In the genomic region with DNA sequence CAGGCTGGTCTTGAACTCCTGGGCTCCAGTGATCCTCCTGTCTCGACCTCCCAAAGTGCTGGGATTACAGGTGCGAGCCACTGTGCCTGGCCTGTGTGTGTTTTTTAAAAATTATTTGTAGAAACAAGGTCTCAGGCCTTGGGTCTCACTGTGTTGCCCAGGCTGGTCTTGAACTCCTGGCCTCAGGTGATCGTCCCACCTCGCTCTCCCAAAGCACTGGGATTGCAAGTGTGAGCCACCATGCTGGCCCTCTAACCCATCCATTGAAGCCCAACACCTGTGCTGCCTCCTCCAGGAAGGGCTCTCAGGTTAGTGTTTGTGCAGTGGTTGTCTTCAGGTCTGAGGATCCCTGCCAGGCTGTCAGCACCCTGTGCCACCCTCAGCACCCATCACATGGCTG, we compare ENCODE assay signal across 23 cellular contexts.
"Had no signal": no experiment of that assay in that cellular context is flagged by ENCODE, and none has a peak within 500 bp of the region (broad histone marks: within the 10 kb centered on the region; RNA-seq: fewer than 3 reads in every experiment).

No MANE protein-coding gene starts in this region.

- H3K9ac ChIP-seq: parathyroid adenoma had no signal

- H3K27me3 ChIP-seq: dorsolateral prefrontal cortex, right atrium auricular region, thyroid gland had no signal

- DNase-seq: dorsolateral prefrontal cortex; effector CD8-positive, alpha-beta T cell; endodermal cell; foreskin fibroblast; gastrocnemius medialis; head of caudate nucleus; kidney; midbrain; naive thymus-derived CD4-positive, alpha-beta T cell; stimulated activated CD4-positive, alpha-beta T cell treated with anti-CD3 and anti-CD28 coated beads, Interleukin-2, amount 100 ng/mL, for 24 hours; stimulated activated CD4-positive, alpha-beta T cell treated with anti-CD3 and anti-CD28 coated beads, Interleukin-4, amount 100 ng/mL, for 24 hours; stimulated activated naive CD4-positive, alpha-beta T cell treated with Interleukin-2 at 50 U/mL for 16 hours; stomach; thyroid gland had no signal

- ATAC-seq: esophagus mucosa; gastrocnemius medialis; left lobe of liver; naive thymus-derived CD4-positive, alpha-beta T cell; sciatic nerve had no signal

- H3K27ac ChIP-seq: epithelial cell of prostate, gastrocnemius medialis, neutrophil, parathyroid adenoma, right atrium auricular region, stomach, thyroid gland had no signal

- H3K9me3 ChIP-seq: gastrocnemius medialis, neutrophil, right atrium auricular region, stomach, thyroid gland had no signal

- H3K36me3 ChIP-seq: gastrocnemius medialis, neutrophil, right atrium auricular region, stomach, thyroid gland had no signal

- H2AFZ ChIP-seq: parathyroid adenoma had no signal

- H3K4me3 ChIP-seq: dorsolateral prefrontal cortex, gastrocnemius medialis, lung, right atrium auricular region, smooth muscle cell, stomach, thyroid gland had no signal

- H3K4me2 ChIP-seq: smooth muscle cell had no signal
